In genomic region chr20:58651823-58652605, GRCh38 we compare ENCODE assay signal across 8 cellular contexts. TPM values are rescaled to one million over a fixed set of nuclear protein-coding genes. Genes with fewer than 3 reads are reported as not detected.
DNase-seq lines count a peak whose midpoint lies in the region; FAIRE-seq and TF ChIP-seq lines count a peak whose summit lies in the region.

No MANE protein-coding gene starts in this region.

- peak overlapping the region; percentile 99 for H3K27ac Mint-ChIP-seq in chondrocyte (ENCODE audit: unreplicated experiment)

- DNase-seq in GM10248 (ENCODE audit: extremely low spot score) = peak; percentile 83
- peak; percentile 54 for DNase-seq in HEK293T (ENCODE audit: extremely low spot score)
- peak; percentile 59 for DNase-seq in NCI-H1105 treated with DMSO at 0.1 percent for 48 hours (lab: John Stamatoyannopoulos, UW)
- DNase-seq in activated CD4-positive, CD25-positive, alpha-beta regulatory T cell treated with anti-CD3 and anti-CD28 coated beads, Interleukin-2, amount 50 U/mL, for 72 hours = peak; percentile 69
- DNase-seq in chondrocyte (ENCODE audit: low spot score) = no peak
- DNase-seq in islet precursor cell = peak; percentile 83
- DNase-seq in stimulated activated CD4-positive, alpha-beta T cell treated with anti-CD3 and anti-CD28 coated beads, Interleukin-15, amount 100 ng/mL, for 1 hour (ENCODE audit: low read depth in 1 of 2, low spot score in 1 of 2) = peak; percentile 30 to 51
- no peak for DNase-seq in D721Med (ENCODE audit: insufficient read length, low spot score)

- POLR2A ChIA-PET in GM10248 (lab: Yijun Ruan, JAX) = interaction anchor here (0.5 to 1.5 kb wide), 4 partner anchors 41 to 263 kb away, joined by 3 to 9 read pairs (median 6); partner anchors contain the start of gene VAPB
- POLR2A ChIA-PET in HEK293T (lab: Yijun Ruan, JAX) = interaction anchor here (0.8 to 2.2 kb wide), 20 partner anchors 7 to 380 kb away, joined by 3 to 23 read pairs (median 4); partner anchors contain the start of genes ATP5F1E and VAPB

- FAIRE-seq in D721Med (lab: Jason Lieb, UNC) = no peak

- H3K4me3 Mint-ChIP-seq in chondrocyte (ENCODE audit: unreplicated experiment) = peak overlapping the region; percentile 96

- no peak for TF ChIP-seq CTCF in GM10248 (IDR thresholded peaks at IDR 0.05; ENCODE audit: control extremely low read depth, extremely low read depth, low read depth, missing control alignments)
- TF ChIP-seq CTCF in chondrocyte (IDR thresholded peaks at IDR 0.05) = peak; percentile 53
- TF ChIP-seq CTCF in D721Med (IDR thresholded peaks at IDR 0.05; ENCODE audit: insufficient read depth, missing control alignments) = no peak

- H3K36me3 Mint-ChIP-seq in chondrocyte (ENCODE audit: low read depth) = no peaks in the 10 kb centered on the region

- H3K4me1 Mint-ChIP-seq in chondrocyte (ENCODE audit: low read depth) = peaks cover 46% of the 10 kb centered on the region

- CTCF ChIA-PET in GM10248 (lab: Yijun Ruan, JAX) = interaction anchor here (0.9 to 2.4 kb wide), 12 partner anchors 8 to 418 kb away, joined by 3 to 15 read pairs (median 4); partner anchors contain the start of gene NPEPL1
- CTCF ChIA-PET in HEK293T (lab: Yijun Ruan, JAX) = interaction anchor here (0.6 to 1.8 kb wide), 3 partner anchors 103 to 319 kb away, joined by 3 to 9 read pairs (median 4); no protein-coding TSS in a partner anchor

- no peaks in the 10 kb centered on the region for H3K9me3 Mint-ChIP-seq in chondrocyte (ENCODE audit: low read depth)

- H3K27me3 Mint-ChIP-seq in chondrocyte (ENCODE audit: low read depth) = no peaks in the 10 kb centered on the region

TF ChIP-seq in HEK293T, 16 proteins besides CTCF, POLR2A, EP300 and RAD21:
- TF ChIP-seq PKNOX1 (IDR thresholded peaks at IDR 0.05) (no peak), LEF1 (IDR thresholded peaks at IDR 0.05; ENCODE audit: borderline replicate concordance) (no peak), SUZ12 (IDR thresholded peaks at IDR 0.05) (no peak), FOXK2 (IDR thresholded peaks at IDR 0.05) (no peak), FOXA1 (IDR thresholded peaks at IDR 0.05) (no peak), ARNT (IDR thresholded peaks at IDR 0.05) (no peak), SP1 (IDR thresholded peaks at IDR 0.05) (no peak), L3MBTL2 (conservative IDR thresholded peaks at IDR 0.05) (no peak), CTBP1 (IDR thresholded peaks at IDR 0.05; ENCODE audit: borderline replicate concordance) (no peak), ZNF384 (IDR thresholded peaks at IDR 0.05) (no peak)
TF ChIP-seq in HEK293T: peak in this region for 0.

RNA-seq across cellular contexts. Expression of gene STX16, which starts 0.9 kb away (rescaled TPM):
- total RNA-seq in chondrocyte = 44.5 to 58.1 TPM (median 50.4 TPM) in 3 replicates

RNA-seq across cellular contexts. Expression of gene NPEPL1, which starts 40.6 kb away (rescaled TPM):
- total RNA-seq in chondrocyte = 10.2 to 32.8 TPM (median 31.3 TPM) in 3 replicates

Comparison
In these comparisons a context has a peak if more than half of its experiments do, and no peak if none do; other contexts are left out.
1. DNase-seq: peak in GM10248 (single experiment), HEK293T (single experiment), NCI-H1105 treated with DMSO at 0.1 percent for 48 hours (single experiment), activated CD4-positive, CD25-positive, alpha-beta regulatory T cell treated with anti-CD3 and anti-CD28 coated beads, Interleukin-2, amount 50 U/mL, for 72 hours (single experiment), islet precursor cell (single experiment) and stimulated activated CD4-positive, alpha-beta T cell treated with anti-CD3 and anti-CD28 coated beads, Interleukin-15, amount 100 ng/mL, for 1 hour (2 of 2); none in chondrocyte (single experiment) and D721Med (single experiment).